ENCODE assay signal across 17 cellular contexts in genomic region chr6:158514176-158514575, GRCh38. TPM values are rescaled to one million over a fixed set of nuclear protein-coding genes. Genes with fewer than 3 reads are reported as not detected.
DNase-seq lines count a peak whose midpoint lies in the region; ATAC-seq and TF ChIP-seq lines count a peak whose summit lies in the region.
"Had no signal": no experiment of that assay in that cellular context is flagged by ENCODE, and none has a peak within 500 bp of the region (broad histone marks: within the 10 kb centered on the region; RNA-seq: fewer than 3 reads in every experiment).

No MANE protein-coding gene starts in this region.

- H3K36me3 ChIP-seq in BLaER1 treated with 17β-estradiol and CSF1 and Interleukin-3, amounts not matched to agents 10 nM and 100 nM, result peaks cover 0 to 11% (median 0%) of the 10 kb centered on the region in 11 experiments; a peak in 3 of 22 replicates
- H3K36me3 ChIP-seq in CD8-positive, alpha-beta T cell (ENCODE audit: insufficient read depth, low read length), result no peaks in the 10 kb centered on the region
- H3K36me3 ChIP-seq in PC-9 (ENCODE audit: low read depth) (0 out of 2 replicates have a peak, but pooled peaks cover 5% of the 10 kb centered on the region), MM.1S (replicated peaks; ENCODE audit: insufficient read depth, low read length) (no peaks in the 10 kb centered on the region)
- H3K36me3 ChIP-seq: BE2C, HAP-1, Peyer's patch had no signal

- POLR2A ChIA-PET in CD8-positive, alpha-beta T cell (lab: Charles Lee), result no interaction called here
- POLR2A ChIA-PET in T-cell (lab: Charles Lee), result no interaction called here
- POLR2A ChIA-PET in PC-9 (lab: Charles Lee; ENCODE audit: unreplicated experiment), result no interaction called here

- H3K36me3 Mint-ChIP-seq in CD8-positive, alpha-beta T cell, result no peaks in the 10 kb centered on the region
- no peaks in the 10 kb centered on the region for H3K36me3 Mint-ChIP-seq in T-cell

- H3K27ac ChIP-seq in BLaER1 treated with 17β-estradiol and CSF1 and Interleukin-3, amounts not matched to agents 10 nM and 100 nM, result no peak overlapping the region
- H3K27ac ChIP-seq in CD8-positive, alpha-beta T cell (ENCODE audit: low read depth, low read length), result no peak overlapping the region
- no peak overlapping the region for H3K27ac ChIP-seq in PC-9
- H3K27ac ChIP-seq in MM.1S (ENCODE audit: low read length), result no peak overlapping the region
- H3K27ac ChIP-seq: Peyer's patch had no signal

- no TSS peak for BruUV-seq in PC-9 (replicated peaks; lab: Mats Ljungman, UMichigan)

- intact Hi-C loops in CD8-positive, alpha-beta T cell (cut with DNase I, micrococcal nuclease), result no loop called here
- intact Hi-C loops in PC-9 (cut with micrococcal nuclease; ENCODE audit: unreplicated experiment), result no loop called here

- H3K27ac Mint-ChIP-seq in CD8-positive, alpha-beta T cell, result no peak overlapping the region
- peak overlapping the region in 1 of 2 donors; percentile 8 for H3K27ac Mint-ChIP-seq in T-cell

- peaks cover 10% of the 10 kb centered on the region for H3K27me3 Mint-ChIP-seq in CD8-positive, alpha-beta T cell (ENCODE audit: low read depth)
- no peaks in the 10 kb centered on the region for H3K27me3 Mint-ChIP-seq in T-cell

- peaks cover 0 to 25% (median 19%) of the 10 kb centered on the region in 11 experiments; a peak in 10 of 22 replicates for H4K20me1 ChIP-seq in BLaER1 treated with 17β-estradiol and CSF1 and Interleukin-3, amounts not matched to agents 10 nM and 100 nM
- H4K20me1 ChIP-seq in PC-9 (ENCODE audit: insufficient read depth) (no peaks in the 10 kb centered on the region), MM.1S (ENCODE audit: insufficient read depth, low read length) (no peaks in the 10 kb centered on the region)

- H3K9me3 ChIP-seq in BLaER1 treated with 17β-estradiol and CSF1 and Interleukin-3, amounts not matched to agents 10 nM and 100 nM (replicated peaks in 1 of 11), result no peaks in the 10 kb centered on the region
- no peaks in the 10 kb centered on the region for H3K9me3 ChIP-seq in CD8-positive, alpha-beta T cell (ENCODE audit: low read length)
- H3K9me3 ChIP-seq in PC-9 (ENCODE audit: insufficient read depth, low read depth), result no peaks in the 10 kb centered on the region
- no peaks in the 10 kb centered on the region for H3K9me3 ChIP-seq in MM.1S (replicated peaks; ENCODE audit: insufficient read depth, low read length)
- H3K9me3 ChIP-seq: BE2C, HAP-1, Peyer's patch had no signal

- H3F3A ChIP-seq in PC-9 (ENCODE audit: insufficient read depth, low read depth) (peaks cover 20% of the 10 kb centered on the region), MM.1S (ENCODE audit: insufficient read depth, low read length) (no peaks in the 10 kb centered on the region)

- ATAC-seq in CD8-positive, alpha-beta T cell, result peak; percentile 60
- peak in 3 of 4 experiments; percentile 28 to 39 (median 28) for ATAC-seq in T-cell (replicated peaks in 1 of 4)
- ATAC-seq: SK-N-SH treated with all-trans-retinoic acid at 6 μM for 48 hours had no signal

- H3K4me1 Mint-ChIP-seq in CD8-positive, alpha-beta T cell (ENCODE audit: low read depth), result peaks cover 42% of the 10 kb centered on the region
- H3K4me1 Mint-ChIP-seq in T-cell, result peaks cover 30 to 46% (median 37%) of the 10 kb centered on the region in 3 donors

- peaks cover 14 to 47% (median 40%) of the 10 kb centered on the region in 10 experiments for H3K4me1 ChIP-seq in BLaER1 treated with 17β-estradiol and CSF1 and Interleukin-3, amounts not matched to agents 10 nM and 100 nM
- H3K4me1 ChIP-seq in CD8-positive, alpha-beta T cell (ENCODE audit: insufficient read depth, low read length), result peaks cover 20% of the 10 kb centered on the region
- H3K4me1 ChIP-seq in PC-9 (replicated peaks; ENCODE audit: insufficient read depth) (peaks cover 16% of the 10 kb centered on the region), MM.1S (ENCODE audit: low read length) (no peaks in the 10 kb centered on the region)

- H3K9ac ChIP-seq in BLaER1 treated with 17β-estradiol and CSF1 and Interleukin-3, amounts not matched to agents 10 nM and 100 nM, result no peak overlapping the region
- H3K9ac ChIP-seq in MM.1S (ENCODE audit: low read length), result no peak overlapping the region

- no peak for TF ChIP-seq CTCF in CD8-positive, alpha-beta T cell (IDR thresholded peaks at IDR 0.05)
- TF ChIP-seq CTCF in PC-9 (conservative IDR thresholded peaks at IDR 0.05), result no peak
- TF ChIP-seq CTCF in MM.1S (IDR thresholded peaks at IDR 0.05; ENCODE audit: low read length), result no peak

- H3K9me2 ChIP-seq in PC-9 (ENCODE audit: insufficient read depth) (no peaks in the 10 kb centered on the region), MM.1S (replicated peaks; ENCODE audit: insufficient read depth, low read length) (no peaks in the 10 kb centered on the region)

- H3K4me3 ChIP-seq in BLaER1 treated with 17β-estradiol and CSF1 and Interleukin-3, amounts not matched to agents 10 nM and 100 nM, result no peak overlapping the region
- H3K4me3 ChIP-seq in CD8-positive, alpha-beta T cell (ENCODE audit: low read depth, low read length), result no peak overlapping the region
- H3K4me3 ChIP-seq in PC-9 (no peak overlapping the region), MM.1S (ENCODE audit: low read length) (no peak overlapping the region)
- H3K4me3 ChIP-seq: HAP-1, Peyer's patch had no signal

- H3K4me3 Mint-ChIP-seq in CD8-positive, alpha-beta T cell, result no peak overlapping the region
- H3K4me3 Mint-ChIP-seq in T-cell, result peak overlapping the region in 1 of 3 donors; percentile 38

- peak overlapping the region in 10 of 11 experiments; percentile 18 to 72 (median 42); a peak in 17 of 22 replicates for H3K4me2 ChIP-seq in BLaER1 treated with 17β-estradiol and CSF1 and Interleukin-3, amounts not matched to agents 10 nM and 100 nM
- no peak overlapping the region for H3K4me2 ChIP-seq in PC-9
- H3K4me2 ChIP-seq in MM.1S (ENCODE audit: low read depth, low read length), result no peak overlapping the region

- peaks cover 26 to 37% (median 31%) of the 10 kb centered on the region in 11 experiments for H3K27me3 ChIP-seq in BLaER1 treated with 17β-estradiol and CSF1 and Interleukin-3, amounts not matched to agents 10 nM and 100 nM
- H3K27me3 ChIP-seq in CD8-positive, alpha-beta T cell (ENCODE audit: insufficient read depth, low read length), result no peaks in the 10 kb centered on the region
- H3K27me3 ChIP-seq in PC-9 (ENCODE audit: insufficient read depth, low read depth), result no peaks in the 10 kb centered on the region
- H3K27me3 ChIP-seq in MM.1S (replicated peaks; ENCODE audit: insufficient read depth, low read length), result no peaks in the 10 kb centered on the region
- H3K27me3 ChIP-seq: BE2C, Peyer's patch had no signal

- H3K9me3 Mint-ChIP-seq in CD8-positive, alpha-beta T cell, result no peaks in the 10 kb centered on the region
- H3K9me3 Mint-ChIP-seq in T-cell, result no peaks in the 10 kb centered on the region

- CTCF ChIA-PET in CD8-positive, alpha-beta T cell (lab: Charles Lee), result interaction anchor here (0.8 to 2.3 kb wide), 5 partner anchors 12 to 300 kb away, joined by 3 to 8 read pairs (median 5); no protein-coding TSS in a partner anchor
- CTCF ChIA-PET in T-cell (lab: Charles Lee), result no interaction called here
- CTCF ChIA-PET in PC-9 (lab: Charles Lee), result no interaction called here

- H2AFZ ChIP-seq in PC-9, result no peak overlapping the region
- no peak overlapping the region for H2AFZ ChIP-seq in MM.1S (ENCODE audit: low read length)

- H3K79me2 ChIP-seq in PC-9 (ENCODE audit: low read depth) (no peaks in the 10 kb centered on the region), MM.1S (ENCODE audit: low read length) (no peaks in the 10 kb centered on the region)

- no peak for DNase-seq in CD8-positive, alpha-beta T cell
- DNase-seq in T-cell, result no peak
- peak; percentile 45 for DNase-seq in mesenteric fat pad (ENCODE audit: low spot score)
- DNase-seq in PC-9, result no peak
- no peak for DNase-seq in MM.1S
- DNase-seq in NCI-H2107 (lab: John Stamatoyannopoulos, UW), result no peak
- DNase-seq: BE2C, COR-L47, DMS153, NCI-H1092, NCI-H345, NCI-H526 treated with DMSO at 0.1 percent for 48 hours, Peyer's patch, SHP77 had no signal

RNA-seq across cellular contexts. Expression of gene TMEM181, which starts 45.7 kb away (rescaled TPM):
- 10 to 100 TPM in 1 of 2 experiments, 1 to 10 TPM in 1; 9.3 to 10.3 TPM for total RNA-seq in CD8-positive, alpha-beta T cell
- total RNA-seq in T-cell (10 to 100 TPM; 15.9 to 21.5 (median 19.9) TPM), mesenteric fat pad (27.3 TPM), PC-9 (2021) (14.9 and 18.7 TPM in 2 replicates)

Comparison
In these comparisons a context has a peak if more than half of its experiments do, and no peak if none do; other contexts are left out.
1. H3K4me2 ChIP-seq: peak in BLaER1 treated with 17β-estradiol and CSF1 and Interleukin-3, amounts not matched to agents 10 nM and 100 nM (10 of 11); none in PC-9 (single experiment) and MM.1S (single experiment).